ENCODE assay signal across 2 cellular contexts in genomic region chr5:145798503-145798902, GRCh38. TPM values are rescaled to one million over a fixed set of nuclear protein-coding genes. Genes with fewer than 3 reads are reported as not detected.
"Had no signal": no experiment of that assay in that cellular context is flagged by ENCODE, and none has a peak within 500 bp of the region (broad histone marks: within the 10 kb centered on the region; RNA-seq: fewer than 3 reads in every experiment).

No MANE protein-coding gene starts in this region.

RNA-seq across cellular contexts. Expression of gene PRELID2, which starts 36.6 kb away (rescaled TPM):
- total RNA-seq: naive thymus-derived CD8-positive, alpha-beta T cell had no signal
- polyA plus RNA-seq: neural cell had no signal
